In the genomic region with DNA sequence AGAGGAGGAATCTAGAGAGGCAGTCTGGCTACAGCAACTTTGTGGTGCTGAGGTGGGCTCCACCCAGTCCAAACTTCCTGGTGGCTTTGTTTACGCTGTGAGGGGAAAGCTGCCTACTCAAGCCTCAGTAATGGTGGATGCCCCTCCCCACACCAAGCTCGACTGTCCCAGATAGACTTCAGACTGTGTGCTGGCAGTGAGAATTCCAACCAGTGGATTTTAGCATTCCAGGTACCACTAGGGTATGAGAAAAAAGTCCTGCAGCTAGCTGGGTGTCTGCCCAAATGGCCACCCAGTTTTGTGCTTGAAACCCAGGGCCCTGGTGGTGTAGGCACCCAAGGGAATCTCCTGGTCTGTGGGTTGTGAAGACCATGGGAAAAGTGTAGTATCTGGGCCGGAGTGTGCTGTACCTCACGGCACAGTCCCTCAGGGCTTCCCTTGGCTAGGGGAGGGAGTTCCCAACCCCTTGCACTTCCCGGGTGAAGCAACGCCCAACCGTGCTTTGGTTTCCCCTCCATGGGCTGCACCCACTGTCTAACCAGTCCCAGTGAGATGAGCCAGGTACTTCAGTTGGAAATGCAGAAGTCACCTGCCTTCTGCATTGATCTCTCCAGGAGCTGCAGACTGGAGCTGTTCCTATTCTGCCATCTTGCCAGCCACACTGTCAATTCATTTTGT, we compare ENCODE assay signal across 1 cellular context.
TF ChIP-seq lines count a peak whose summit lies in the region.
"Not testable (repeated sequence)": the region's sequence is repeated elsewhere in the genome, so short reads cannot be mapped to it uniquely, and the experiment has no call there.

No MANE protein-coding gene starts in this region.

TF ChIP-seq in HepG2, 621 proteins besides CTCF, POLR2A, EP300 and RAD21 (continued from another document):
- TF ChIP-seq, protein P1, sequence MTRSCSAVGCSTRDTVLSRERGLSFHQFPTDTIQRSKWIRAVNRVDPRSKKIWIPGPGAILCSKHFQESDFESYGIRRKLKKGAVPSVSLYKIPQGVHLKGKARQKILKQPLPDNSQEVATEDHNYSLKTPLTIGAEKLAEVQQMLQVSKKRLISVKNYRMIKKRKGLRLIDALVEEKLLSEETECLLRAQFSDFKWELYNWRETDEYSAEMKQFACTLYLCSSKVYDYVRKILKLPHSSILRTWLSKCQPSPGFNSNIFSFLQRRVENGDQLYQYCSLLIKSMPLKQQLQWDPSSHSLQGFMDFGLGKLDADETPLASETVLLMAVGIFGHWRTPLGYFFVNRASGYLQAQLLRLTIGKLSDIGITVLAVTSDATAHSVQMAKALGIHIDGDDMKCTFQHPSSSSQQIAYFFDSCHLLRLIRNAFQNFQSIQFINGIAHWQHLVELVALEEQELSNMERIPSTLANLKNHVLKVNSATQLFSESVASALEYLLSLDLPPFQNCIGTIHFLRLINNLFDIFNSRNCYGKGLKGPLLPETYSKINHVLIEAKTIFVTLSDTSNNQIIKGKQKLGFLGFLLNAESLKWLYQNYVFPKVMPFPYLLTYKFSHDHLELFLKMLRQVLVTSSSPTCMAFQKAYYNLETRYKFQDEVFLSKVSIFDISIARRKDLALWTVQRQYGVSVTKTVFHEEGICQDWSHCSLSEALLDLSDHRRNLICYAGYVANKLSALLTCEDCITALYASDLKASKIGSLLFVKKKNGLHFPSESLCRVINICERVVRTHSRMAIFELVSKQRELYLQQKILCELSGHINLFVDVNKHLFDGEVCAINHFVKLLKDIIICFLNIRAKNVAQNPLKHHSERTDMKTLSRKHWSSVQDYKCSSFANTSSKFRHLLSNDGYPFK (CRISPR knock-in tag; IDR thresholded peaks at IDR 0.05; ENCODE audit: borderline replicate concordance), result peak; percentile 35; the same call in 1 of the 2 replicates
- TF ChIP-seq, protein P2, sequence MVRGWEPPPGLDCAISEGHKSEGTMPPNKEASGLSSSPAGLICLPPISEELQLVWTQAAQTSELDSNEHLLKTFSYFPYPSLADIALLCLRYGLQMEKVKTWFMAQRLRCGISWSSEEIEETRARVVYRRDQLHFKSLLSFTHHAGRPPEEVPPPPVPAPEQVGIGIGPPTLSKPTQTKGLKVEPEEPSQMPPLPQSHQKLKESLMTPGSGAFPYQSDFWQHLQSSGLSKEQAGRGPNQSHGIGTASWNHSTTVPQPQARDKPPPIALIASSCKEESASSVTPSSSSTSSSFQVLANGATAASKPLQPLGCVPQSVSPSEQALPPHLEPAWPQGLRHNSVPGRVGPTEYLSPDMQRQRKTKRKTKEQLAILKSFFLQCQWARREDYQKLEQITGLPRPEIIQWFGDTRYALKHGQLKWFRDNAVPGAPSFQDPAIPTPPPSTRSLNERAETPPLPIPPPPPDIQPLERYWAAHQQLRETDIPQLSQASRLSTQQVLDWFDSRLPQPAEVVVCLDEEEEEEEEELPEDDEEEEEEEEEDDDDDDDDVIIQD (CRISPR knock-in tag; IDR thresholded peaks at IDR 0.05; ENCODE audit: low read depth), result 0 out of 2 replicates have a peak, but pooled peaks have one; percentile 15
- TF ChIP-seq TEAD3 (CRISPR knock-in tag; optimal IDR thresholded peaks at IDR 0.05; ENCODE audit: borderline replicate concordance), result peak; percentile 21
- TF ChIP-seq, protein P3, sequence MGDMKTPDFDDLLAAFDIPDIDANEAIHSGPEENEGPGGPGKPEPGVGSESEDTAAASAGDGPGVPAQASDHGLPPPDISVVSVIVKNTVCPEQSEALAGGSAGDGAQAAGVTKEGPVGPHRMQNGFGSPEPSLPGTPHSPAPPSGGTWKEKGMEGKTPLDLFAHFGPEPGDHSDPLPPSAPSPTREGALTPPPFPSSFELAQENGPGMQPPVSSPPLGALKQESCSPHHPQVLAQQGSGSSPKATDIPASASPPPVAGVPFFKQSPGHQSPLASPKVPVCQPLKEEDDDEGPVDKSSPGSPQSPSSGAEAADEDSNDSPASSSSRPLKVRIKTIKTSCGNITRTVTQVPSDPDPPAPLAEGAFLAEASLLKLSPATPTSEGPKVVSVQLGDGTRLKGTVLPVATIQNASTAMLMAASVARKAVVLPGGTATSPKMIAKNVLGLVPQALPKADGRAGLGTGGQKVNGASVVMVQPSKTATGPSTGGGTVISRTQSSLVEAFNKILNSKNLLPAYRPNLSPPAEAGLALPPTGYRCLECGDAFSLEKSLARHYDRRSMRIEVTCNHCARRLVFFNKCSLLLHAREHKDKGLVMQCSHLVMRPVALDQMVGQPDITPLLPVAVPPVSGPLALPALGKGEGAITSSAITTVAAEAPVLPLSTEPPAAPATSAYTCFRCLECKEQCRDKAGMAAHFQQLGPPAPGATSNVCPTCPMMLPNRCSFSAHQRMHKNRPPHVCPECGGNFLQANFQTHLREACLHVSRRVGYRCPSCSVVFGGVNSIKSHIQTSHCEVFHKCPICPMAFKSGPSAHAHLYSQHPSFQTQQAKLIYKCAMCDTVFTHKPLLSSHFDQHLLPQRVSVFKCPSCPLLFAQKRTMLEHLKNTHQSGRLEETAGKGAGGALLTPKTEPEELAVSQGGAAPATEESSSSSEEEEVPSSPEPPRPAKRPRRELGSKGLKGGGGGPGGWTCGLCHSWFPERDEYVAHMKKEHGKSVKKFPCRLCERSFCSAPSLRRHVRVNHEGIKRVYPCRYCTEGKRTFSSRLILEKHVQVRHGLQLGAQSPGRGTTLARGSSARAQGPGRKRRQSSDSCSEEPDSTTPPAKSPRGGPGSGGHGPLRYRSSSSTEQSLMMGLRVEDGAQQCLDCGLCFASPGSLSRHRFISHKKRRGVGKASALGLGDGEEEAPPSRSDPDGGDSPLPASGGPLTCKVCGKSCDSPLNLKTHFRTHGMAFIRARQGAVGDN (CRISPR knock-in tag; IDR thresholded peaks at IDR 0.05), result peak; percentile 25; the same call in 1 of the 2 replicates
- peak; percentile 44; the same call in 1 of the 2 replicates for TF ChIP-seq KDM5B (CRISPR knock-in tag; IDR thresholded peaks at IDR 0.05; ENCODE audit: borderline replicate concordance)
- 0 out of 2 replicates have a peak, but pooled peaks have one; percentile 61 for TF ChIP-seq SAFB2 (CRISPR knock-in tag; IDR thresholded peaks at IDR 0.05; ENCODE audit: borderline replicate concordance, low read depth)
- TF ChIP-seq SOX13, FOXA1 (IDR thresholded peaks at IDR 0.05): not testable (repeated sequence)
- TF ChIP-seq SOX13 (CRISPR knock-in tag; conservative IDR thresholded peaks at IDR 0.05 in 1 of 2, IDR thresholded peaks at IDR 0.05 in 1 of 2), result peak in 1 of 2 experiments; percentile 8; a peak in 1 of 4 replicates
- TF ChIP-seq ZNF343 (CRISPR knock-in tag; IDR thresholded peaks at IDR 0.05), result 0 out of 2 replicates have a peak, but pooled peaks have one; percentile 41
- peak; percentile 39; the same call in 1 of the 2 replicates for TF ChIP-seq ELF3 (CRISPR knock-in tag; IDR thresholded peaks at IDR 0.05)
- TF ChIP-seq, protein P4, sequence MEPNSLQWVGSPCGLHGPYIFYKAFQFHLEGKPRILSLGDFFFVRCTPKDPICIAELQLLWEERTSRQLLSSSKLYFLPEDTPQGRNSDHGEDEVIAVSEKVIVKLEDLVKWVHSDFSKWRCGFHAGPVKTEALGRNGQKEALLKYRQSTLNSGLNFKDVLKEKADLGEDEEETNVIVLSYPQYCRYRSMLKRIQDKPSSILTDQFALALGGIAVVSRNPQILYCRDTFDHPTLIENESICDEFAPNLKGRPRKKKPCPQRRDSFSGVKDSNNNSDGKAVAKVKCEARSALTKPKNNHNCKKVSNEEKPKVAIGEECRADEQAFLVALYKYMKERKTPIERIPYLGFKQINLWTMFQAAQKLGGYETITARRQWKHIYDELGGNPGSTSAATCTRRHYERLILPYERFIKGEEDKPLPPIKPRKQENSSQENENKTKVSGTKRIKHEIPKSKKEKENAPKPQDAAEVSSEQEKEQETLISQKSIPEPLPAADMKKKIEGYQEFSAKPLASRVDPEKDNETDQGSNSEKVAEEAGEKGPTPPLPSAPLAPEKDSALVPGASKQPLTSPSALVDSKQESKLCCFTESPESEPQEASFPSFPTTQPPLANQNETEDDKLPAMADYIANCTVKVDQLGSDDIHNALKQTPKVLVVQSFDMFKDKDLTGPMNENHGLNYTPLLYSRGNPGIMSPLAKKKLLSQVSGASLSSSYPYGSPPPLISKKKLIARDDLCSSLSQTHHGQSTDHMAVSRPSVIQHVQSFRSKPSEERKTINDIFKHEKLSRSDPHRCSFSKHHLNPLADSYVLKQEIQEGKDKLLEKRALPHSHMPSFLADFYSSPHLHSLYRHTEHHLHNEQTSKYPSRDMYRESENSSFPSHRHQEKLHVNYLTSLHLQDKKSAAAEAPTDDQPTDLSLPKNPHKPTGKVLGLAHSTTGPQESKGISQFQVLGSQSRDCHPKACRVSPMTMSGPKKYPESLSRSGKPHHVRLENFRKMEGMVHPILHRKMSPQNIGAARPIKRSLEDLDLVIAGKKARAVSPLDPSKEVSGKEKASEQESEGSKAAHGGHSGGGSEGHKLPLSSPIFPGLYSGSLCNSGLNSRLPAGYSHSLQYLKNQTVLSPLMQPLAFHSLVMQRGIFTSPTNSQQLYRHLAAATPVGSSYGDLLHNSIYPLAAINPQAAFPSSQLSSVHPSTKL (CRISPR knock-in tag; IDR thresholded peaks at IDR 0.05), result 0 out of 2 replicates have a peak, but pooled peaks have one; percentile 11
- TF ChIP-seq, protein P5, sequence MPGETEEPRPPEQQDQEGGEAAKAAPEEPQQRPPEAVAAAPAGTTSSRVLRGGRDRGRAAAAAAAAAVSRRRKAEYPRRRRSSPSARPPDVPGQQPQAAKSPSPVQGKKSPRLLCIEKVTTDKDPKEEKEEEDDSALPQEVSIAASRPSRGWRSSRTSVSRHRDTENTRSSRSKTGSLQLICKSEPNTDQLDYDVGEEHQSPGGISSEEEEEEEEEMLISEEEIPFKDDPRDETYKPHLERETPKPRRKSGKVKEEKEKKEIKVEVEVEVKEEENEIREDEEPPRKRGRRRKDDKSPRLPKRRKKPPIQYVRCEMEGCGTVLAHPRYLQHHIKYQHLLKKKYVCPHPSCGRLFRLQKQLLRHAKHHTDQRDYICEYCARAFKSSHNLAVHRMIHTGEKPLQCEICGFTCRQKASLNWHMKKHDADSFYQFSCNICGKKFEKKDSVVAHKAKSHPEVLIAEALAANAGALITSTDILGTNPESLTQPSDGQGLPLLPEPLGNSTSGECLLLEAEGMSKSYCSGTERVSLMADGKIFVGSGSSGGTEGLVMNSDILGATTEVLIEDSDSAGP (CRISPR knock-in tag; IDR thresholded peaks at IDR 0.05; ENCODE audit: borderline replicate concordance), result peak; percentile 26; the same call in 1 of the 2 replicates
- TF ChIP-seq FOXA1 (CRISPR knock-in tag; IDR thresholded peaks at IDR 0.05), result peak; percentile 43; the same call in 1 of the 2 replicates
